In genomic region chr1:15618685-15619525, GRCh38 we compare ENCODE assay signal across 1 cellular context.
TF ChIP-seq lines count a peak whose summit lies in the region.

No MANE protein-coding gene starts in this region.

TF ChIP-seq in HepG2, 621 proteins besides CTCF, POLR2A, EP300 and RAD21 (continued from another document and continues in another):
- TF ChIP-seq FOXP4 (CRISPR knock-in tag; IDR thresholded peaks at IDR 0.05) (peak; percentile 94), ZNF460 (CRISPR knock-in tag; IDR thresholded peaks at IDR 0.05; ENCODE audit: borderline replicate concordance) (peak; percentile 97), ZKSCAN8 (CRISPR knock-in tag; IDR thresholded peaks at IDR 0.05; ENCODE audit: borderline replicate concordance) (0 out of 2 replicates have a peak, but pooled peaks have one; percentile 31), MED8 (CRISPR knock-in tag; IDR thresholded peaks at IDR 0.05; ENCODE audit: insufficient replicate concordance) (peak; percentile 28), KDM6A (CRISPR knock-in tag; IDR thresholded peaks at IDR 0.05; ENCODE audit: low read depth) (peak; percentile 66), ZNF775 (CRISPR knock-in tag; IDR thresholded peaks at IDR 0.05; ENCODE audit: borderline replicate concordance) (peak; percentile 26; the same call in 1 of the 2 replicates), FOXO1 (CRISPR knock-in tag; IDR thresholded peaks at IDR 0.05) (peak; percentile 90), ZNF670 (CRISPR knock-in tag; IDR thresholded peaks at IDR 0.05; ENCODE audit: borderline replicate concordance) (0 out of 2 replicates have a peak, but pooled peaks have one; percentile 28), SNAPC5 (CRISPR knock-in tag; IDR thresholded peaks at IDR 0.05; ENCODE audit: borderline replicate concordance) (no peak), ISL2 (CRISPR knock-in tag; IDR thresholded peaks at IDR 0.05) (peak; percentile 52; the same call in 1 of the 2 replicates), ZNF296 (CRISPR knock-in tag; conservative IDR thresholded peaks at IDR 0.05) (no peak), ZBTB25 (CRISPR knock-in tag; IDR thresholded peaks at IDR 0.05) (peak; percentile 89), SMYD3 (CRISPR knock-in tag; IDR thresholded peaks at IDR 0.05) (peak; percentile 48; the same call in 1 of the 2 replicates), NBN (conservative IDR thresholded peaks at IDR 0.05) (no peak), ARNT2 (CRISPR knock-in tag; IDR thresholded peaks at IDR 0.05; ENCODE audit: low read depth) (peak; percentile 69), SIX1 (CRISPR knock-in tag; IDR thresholded peaks at IDR 0.05; ENCODE audit: borderline replicate concordance) (peak; percentile 52; the same call in 1 of the 2 replicates), SRY (CRISPR knock-in tag; IDR thresholded peaks at IDR 0.05) (0 out of 2 replicates have a peak, but pooled peaks have one; percentile 32), CEBPG (CRISPR knock-in tag; IDR thresholded peaks at IDR 0.05) (peak; percentile 99), SATB2 (CRISPR knock-in tag; IDR thresholded peaks at IDR 0.05) (0 out of 2 replicates have a peak, but pooled peaks have one; percentile 33), TSC22D2 (CRISPR knock-in tag; IDR thresholded peaks at IDR 0.05; ENCODE audit: borderline replicate concordance) (0 out of 2 replicates have a peak, but pooled peaks have one; percentile 19), SP5 (CRISPR knock-in tag; IDR thresholded peaks at IDR 0.05; ENCODE audit: borderline replicate concordance, low read depth) (peak; percentile 68; the same call in 1 of the 2 replicates), ZNF205 (CRISPR knock-in tag; IDR thresholded peaks at IDR 0.05) (0 out of 2 replicates have a peak, but pooled peaks have one; percentile 45), ZBTB46 (CRISPR knock-in tag; IDR thresholded peaks at IDR 0.05; ENCODE audit: borderline replicate concordance) (no peak), MLX (CRISPR knock-in tag; IDR thresholded peaks at IDR 0.05) (peak; percentile 94), FOXA1 (IDR thresholded peaks at IDR 0.05) (0 out of 2 replicates have a peak, but pooled peaks have one; percentile 44), FOXA1 (CRISPR knock-in tag; IDR thresholded peaks at IDR 0.05) (peak; percentile 82), ZNF792 (CRISPR knock-in tag; IDR thresholded peaks at IDR 0.05) (peak; percentile 56; the same call in 1 of the 2 replicates), ZSCAN21 (CRISPR knock-in tag; IDR thresholded peaks at IDR 0.05; ENCODE audit: borderline replicate concordance) (no peak), ELF3 (CRISPR knock-in tag; IDR thresholded peaks at IDR 0.05) (peak; percentile 74), YEATS2 (CRISPR knock-in tag; IDR thresholded peaks at IDR 0.05; ENCODE audit: borderline replicate concordance) (peak; percentile 57; the same call in 1 of the 2 replicates), TEAD3 (CRISPR knock-in tag; optimal IDR thresholded peaks at IDR 0.05; ENCODE audit: borderline replicate concordance) (peak; percentile 71), ZNF335 (CRISPR knock-in tag; IDR thresholded peaks at IDR 0.05) (peak; percentile 67; the same call in 1 of the 2 replicates), SCMH1 (CRISPR knock-in tag; IDR thresholded peaks at IDR 0.05; ENCODE audit: borderline replicate concordance) (no peak), MBD4 (IDR thresholded peaks at IDR 0.05; ENCODE audit: borderline replicate concordance, low read length) (0 out of 2 replicates have a peak, but pooled peaks have one; percentile 71), ZNF564 (CRISPR knock-in tag; IDR thresholded peaks at IDR 0.05) (no peak), HNF4A (CRISPR knock-in tag; IDR thresholded peaks at IDR 0.05) (peak; percentile 92), POLR2G (IDR thresholded peaks at IDR 0.05; ENCODE audit: low read depth, low read length) (0 out of 2 replicates have a peak, but pooled peaks have one; percentile 27), NFATC3 (CRISPR knock-in tag; IDR thresholded peaks at IDR 0.05) (no peak), KMT2A (CRISPR knock-in tag; IDR thresholded peaks at IDR 0.05) (no peak), PHF21A (CRISPR knock-in tag; IDR thresholded peaks at IDR 0.05) (peak; percentile 63; the same call in 1 of the 2 replicates), DNMT3B (CRISPR knock-in tag; conservative IDR thresholded peaks at IDR 0.05) (peak; percentile 31; the same call in 1 of the 2 replicates), PBX3 (CRISPR knock-in tag; IDR thresholded peaks at IDR 0.05; ENCODE audit: borderline replicate concordance) (no peak)
- TF ChIP-seq, protein P1, sequence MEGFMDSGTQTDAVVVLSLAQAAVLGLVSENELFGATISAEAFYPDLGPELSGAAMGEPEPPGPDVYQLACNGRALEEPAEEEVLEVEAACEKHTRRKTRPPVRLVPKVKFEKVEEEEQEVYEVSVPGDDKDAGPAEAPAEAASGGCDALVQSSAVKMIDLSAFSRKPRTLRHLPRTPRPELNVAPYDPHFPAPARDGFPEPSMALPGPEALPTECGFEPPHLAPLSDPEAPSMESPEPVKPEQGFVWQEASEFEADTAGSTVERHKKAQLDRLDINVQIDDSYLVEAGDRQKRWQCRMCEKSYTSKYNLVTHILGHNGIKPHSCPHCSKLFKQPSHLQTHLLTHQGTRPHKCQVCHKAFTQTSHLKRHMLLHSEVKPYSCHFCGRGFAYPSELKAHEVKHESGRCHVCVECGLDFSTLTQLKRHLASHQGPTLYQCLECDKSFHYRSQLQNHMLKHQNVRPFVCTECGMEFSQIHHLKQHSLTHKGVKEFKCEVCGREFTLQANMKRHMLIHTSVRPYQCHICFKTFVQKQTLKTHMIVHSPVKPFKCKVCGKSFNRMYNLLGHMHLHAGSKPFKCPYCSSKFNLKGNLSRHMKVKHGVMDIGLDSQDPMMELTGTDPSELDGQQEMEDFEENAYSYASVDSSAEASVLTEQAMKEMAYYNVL (CRISPR knock-in tag; IDR thresholded peaks at IDR 0.05; ENCODE audit: borderline replicate concordance), result no peak
- TF ChIP-seq, protein P2, sequence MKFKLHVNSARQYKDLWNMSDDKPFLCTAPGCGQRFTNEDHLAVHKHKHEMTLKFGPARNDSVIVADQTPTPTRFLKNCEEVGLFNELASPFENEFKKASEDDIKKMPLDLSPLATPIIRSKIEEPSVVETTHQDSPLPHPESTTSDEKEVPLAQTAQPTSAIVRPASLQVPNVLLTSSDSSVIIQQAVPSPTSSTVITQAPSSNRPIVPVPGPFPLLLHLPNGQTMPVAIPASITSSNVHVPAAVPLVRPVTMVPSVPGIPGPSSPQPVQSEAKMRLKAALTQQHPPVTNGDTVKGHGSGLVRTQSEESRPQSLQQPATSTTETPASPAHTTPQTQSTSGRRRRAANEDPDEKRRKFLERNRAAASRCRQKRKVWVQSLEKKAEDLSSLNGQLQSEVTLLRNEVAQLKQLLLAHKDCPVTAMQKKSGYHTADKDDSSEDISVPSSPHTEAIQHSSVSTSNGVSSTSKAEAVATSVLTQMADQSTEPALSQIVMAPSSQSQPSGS (CRISPR knock-in tag; IDR thresholded peaks at IDR 0.05), result peak; percentile 70; the same call in 1 of the 2 replicates
- TF ChIP-seq, protein P3, sequence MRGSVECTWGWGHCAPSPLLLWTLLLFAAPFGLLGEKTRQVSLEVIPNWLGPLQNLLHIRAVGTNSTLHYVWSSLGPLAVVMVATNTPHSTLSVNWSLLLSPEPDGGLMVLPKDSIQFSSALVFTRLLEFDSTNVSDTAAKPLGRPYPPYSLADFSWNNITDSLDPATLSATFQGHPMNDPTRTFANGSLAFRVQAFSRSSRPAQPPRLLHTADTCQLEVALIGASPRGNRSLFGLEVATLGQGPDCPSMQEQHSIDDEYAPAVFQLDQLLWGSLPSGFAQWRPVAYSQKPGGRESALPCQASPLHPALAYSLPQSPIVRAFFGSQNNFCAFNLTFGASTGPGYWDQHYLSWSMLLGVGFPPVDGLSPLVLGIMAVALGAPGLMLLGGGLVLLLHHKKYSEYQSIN (CRISPR knock-in tag; IDR thresholded peaks at IDR 0.05; ENCODE audit: borderline replicate concordance), result no peak
- TF ChIP-seq, protein P4, sequence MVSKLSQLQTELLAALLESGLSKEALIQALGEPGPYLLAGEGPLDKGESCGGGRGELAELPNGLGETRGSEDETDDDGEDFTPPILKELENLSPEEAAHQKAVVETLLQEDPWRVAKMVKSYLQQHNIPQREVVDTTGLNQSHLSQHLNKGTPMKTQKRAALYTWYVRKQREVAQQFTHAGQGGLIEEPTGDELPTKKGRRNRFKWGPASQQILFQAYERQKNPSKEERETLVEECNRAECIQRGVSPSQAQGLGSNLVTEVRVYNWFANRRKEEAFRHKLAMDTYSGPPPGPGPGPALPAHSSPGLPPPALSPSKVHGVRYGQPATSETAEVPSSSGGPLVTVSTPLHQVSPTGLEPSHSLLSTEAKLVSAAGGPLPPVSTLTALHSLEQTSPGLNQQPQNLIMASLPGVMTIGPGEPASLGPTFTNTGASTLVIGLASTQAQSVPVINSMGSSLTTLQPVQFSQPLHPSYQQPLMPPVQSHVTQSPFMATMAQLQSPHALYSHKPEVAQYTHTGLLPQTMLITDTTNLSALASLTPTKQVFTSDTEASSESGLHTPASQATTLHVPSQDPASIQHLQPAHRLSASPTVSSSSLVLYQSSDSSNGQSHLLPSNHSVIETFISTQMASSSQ (IDR thresholded peaks at IDR 0.05; ENCODE audit: low read depth), result 0 out of 2 replicates have a peak, but pooled peaks have one; percentile 42
- TF ChIP-seq, protein P4 (CRISPR knock-in tag; IDR thresholded peaks at IDR 0.05; ENCODE audit: borderline replicate concordance), result peak; percentile 59; the same call in 1 of the 2 replicates
- TF ChIP-seq, protein P5, sequence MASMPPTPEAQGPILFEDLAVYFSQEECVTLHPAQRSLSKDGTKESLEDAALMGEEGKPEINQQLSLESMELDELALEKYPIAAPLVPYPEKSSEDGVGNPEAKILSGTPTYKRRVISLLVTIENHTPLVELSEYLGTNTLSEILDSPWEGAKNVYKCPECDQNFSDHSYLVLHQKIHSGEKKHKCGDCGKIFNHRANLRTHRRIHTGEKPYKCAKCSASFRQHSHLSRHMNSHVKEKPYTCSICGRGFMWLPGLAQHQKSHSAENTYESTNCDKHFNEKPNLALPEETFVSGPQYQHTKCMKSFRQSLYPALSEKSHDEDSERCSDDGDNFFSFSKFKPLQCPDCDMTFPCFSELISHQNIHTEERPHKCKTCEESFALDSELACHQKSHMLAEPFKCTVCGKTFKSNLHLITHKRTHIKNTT (CRISPR knock-in tag; IDR thresholded peaks at IDR 0.05), result no peak
